Comparison of ENCODE assay signal across 1 cellular context in the genomic region with DNA sequence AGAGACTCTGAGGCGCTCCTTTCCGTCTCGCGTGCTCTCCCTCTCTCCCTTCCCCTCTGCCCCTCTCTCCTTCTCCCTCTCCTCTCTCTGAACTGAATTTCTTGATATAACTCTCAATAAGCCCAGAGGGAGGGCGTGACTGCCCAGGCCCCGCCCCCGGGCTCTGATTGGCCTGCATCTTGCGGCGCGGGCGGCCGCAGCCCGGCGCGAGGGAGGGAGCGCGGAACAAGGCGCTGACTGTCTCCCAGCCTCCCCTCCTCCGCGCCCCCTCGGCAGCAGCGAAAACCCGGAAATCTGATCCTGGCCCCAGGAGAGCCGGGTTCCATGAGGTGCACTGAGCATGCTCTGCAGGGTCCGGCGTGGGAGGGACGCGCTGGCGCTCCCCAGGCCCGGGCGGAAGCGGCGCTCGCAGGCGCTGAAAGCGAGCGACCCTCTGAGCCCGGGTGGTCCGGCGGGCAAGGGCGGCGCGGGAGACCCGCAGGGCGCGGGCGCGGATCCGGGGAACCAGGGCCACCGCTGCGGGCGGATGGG.
TF ChIP-seq lines count a peak whose summit lies in the region.

TSS of gene PCDH9 (minus strand) at position 94 of the 531 bp plus-strand sequence. CDS start 1,896 bp downstream, outside the sequence.

TF ChIP-seq in K562, 482 proteins besides CTCF, POLR2A, EP300 and RAD21 (continued from another document):
- TF ChIP-seq, protein P1, sequence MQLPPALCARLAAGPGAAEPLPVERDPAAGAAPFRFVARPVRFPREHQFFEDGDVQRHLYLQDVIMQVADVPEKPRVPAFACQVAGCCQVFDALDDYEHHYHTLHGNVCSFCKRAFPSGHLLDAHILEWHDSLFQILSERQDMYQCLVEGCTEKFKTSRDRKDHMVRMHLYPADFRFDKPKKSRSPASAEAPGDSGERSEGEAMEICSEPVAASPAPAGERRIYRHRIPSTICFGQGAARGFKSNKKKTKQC (CRISPR knock-in tag; IDR thresholded peaks at IDR 0.05), result no peak
- TF ChIP-seq, protein P2, sequence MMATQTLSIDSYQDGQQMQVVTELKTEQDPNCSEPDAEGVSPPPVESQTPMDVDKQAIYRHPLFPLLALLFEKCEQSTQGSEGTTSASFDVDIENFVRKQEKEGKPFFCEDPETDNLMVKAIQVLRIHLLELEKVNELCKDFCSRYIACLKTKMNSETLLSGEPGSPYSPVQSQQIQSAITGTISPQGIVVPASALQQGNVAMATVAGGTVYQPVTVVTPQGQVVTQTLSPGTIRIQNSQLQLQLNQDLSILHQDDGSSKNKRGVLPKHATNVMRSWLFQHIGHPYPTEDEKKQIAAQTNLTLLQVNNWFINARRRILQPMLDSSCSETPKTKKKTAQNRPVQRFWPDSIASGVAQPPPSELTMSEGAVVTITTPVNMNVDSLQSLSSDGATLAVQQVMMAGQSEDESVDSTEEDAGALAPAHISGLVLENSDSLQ (IDR thresholded peaks at IDR 0.05), result peak; percentile 43
- TF ChIP-seq HIVEP1 (CRISPR knock-in tag; IDR thresholded peaks at IDR 0.05) (no peak), U2AF1 (optimal IDR thresholded peaks at IDR 0.05; ENCODE audit: low read depth, low read length) (no peak), NFE2L1 (tag; IDR thresholded peaks at IDR 0.05; ENCODE audit: borderline replicate concordance, low read depth) (no peak), USF1 (CRISPR knock-in tag; IDR thresholded peaks at IDR 0.05) (no peak), MAZ (CRISPR knock-in tag; conservative IDR thresholded peaks at IDR 0.05 in 1 of 2, IDR thresholded peaks at IDR 0.05 in 1 of 2) (peak; percentile 77 to 93), CAMTA2 (CRISPR knock-in tag; conservative IDR thresholded peaks at IDR 0.05) (no peak), UBTF (IDR thresholded peaks at IDR 0.05; ENCODE audit: borderline replicate concordance in 1 of 2, low read depth in 2 of 2, low read length in 2 of 2) (no peak; a peak in 1 of 4 replicates), CEBPB (tag; IDR thresholded peaks at IDR 0.05) (no peak), NFIX (CRISPR knock-in tag; IDR thresholded peaks at IDR 0.05; ENCODE audit: low read depth) (no peak), GABPB1 (CRISPR knock-in tag; IDR thresholded peaks at IDR 0.05) (no peak), SMARCA4 (IDR thresholded peaks at IDR 0.05) (no peak), HDAC6 (IDR thresholded peaks at IDR 0.05; ENCODE audit: low read depth, low read length) (no peak), SMAD1 (IDR thresholded peaks at IDR 0.05; ENCODE audit: low read depth, low read length, partially characterized antibody) (no peak), SRSF7 (optimal IDR thresholded peaks at IDR 0.05; ENCODE audit: low read depth, low read length) (no peak), SUPT5H (IDR thresholded peaks at IDR 0.05) (0 out of 2 replicates have a peak, but pooled peaks have one; percentile 20), POLR2G (IDR thresholded peaks at IDR 0.05; ENCODE audit: low read depth, low read length) (peak; percentile 87), PML (IDR thresholded peaks at IDR 0.05; ENCODE audit: low read length) (no peak), SMC3 (conservative IDR thresholded peaks at IDR 0.05; ENCODE audit: insufficient read depth, low read depth, low read length) (no peak), PATZ1 (CRISPR knock-in tag; IDR thresholded peaks at IDR 0.05; ENCODE audit: borderline replicate concordance) (no peak)
- TF ChIP-seq, protein P3, sequence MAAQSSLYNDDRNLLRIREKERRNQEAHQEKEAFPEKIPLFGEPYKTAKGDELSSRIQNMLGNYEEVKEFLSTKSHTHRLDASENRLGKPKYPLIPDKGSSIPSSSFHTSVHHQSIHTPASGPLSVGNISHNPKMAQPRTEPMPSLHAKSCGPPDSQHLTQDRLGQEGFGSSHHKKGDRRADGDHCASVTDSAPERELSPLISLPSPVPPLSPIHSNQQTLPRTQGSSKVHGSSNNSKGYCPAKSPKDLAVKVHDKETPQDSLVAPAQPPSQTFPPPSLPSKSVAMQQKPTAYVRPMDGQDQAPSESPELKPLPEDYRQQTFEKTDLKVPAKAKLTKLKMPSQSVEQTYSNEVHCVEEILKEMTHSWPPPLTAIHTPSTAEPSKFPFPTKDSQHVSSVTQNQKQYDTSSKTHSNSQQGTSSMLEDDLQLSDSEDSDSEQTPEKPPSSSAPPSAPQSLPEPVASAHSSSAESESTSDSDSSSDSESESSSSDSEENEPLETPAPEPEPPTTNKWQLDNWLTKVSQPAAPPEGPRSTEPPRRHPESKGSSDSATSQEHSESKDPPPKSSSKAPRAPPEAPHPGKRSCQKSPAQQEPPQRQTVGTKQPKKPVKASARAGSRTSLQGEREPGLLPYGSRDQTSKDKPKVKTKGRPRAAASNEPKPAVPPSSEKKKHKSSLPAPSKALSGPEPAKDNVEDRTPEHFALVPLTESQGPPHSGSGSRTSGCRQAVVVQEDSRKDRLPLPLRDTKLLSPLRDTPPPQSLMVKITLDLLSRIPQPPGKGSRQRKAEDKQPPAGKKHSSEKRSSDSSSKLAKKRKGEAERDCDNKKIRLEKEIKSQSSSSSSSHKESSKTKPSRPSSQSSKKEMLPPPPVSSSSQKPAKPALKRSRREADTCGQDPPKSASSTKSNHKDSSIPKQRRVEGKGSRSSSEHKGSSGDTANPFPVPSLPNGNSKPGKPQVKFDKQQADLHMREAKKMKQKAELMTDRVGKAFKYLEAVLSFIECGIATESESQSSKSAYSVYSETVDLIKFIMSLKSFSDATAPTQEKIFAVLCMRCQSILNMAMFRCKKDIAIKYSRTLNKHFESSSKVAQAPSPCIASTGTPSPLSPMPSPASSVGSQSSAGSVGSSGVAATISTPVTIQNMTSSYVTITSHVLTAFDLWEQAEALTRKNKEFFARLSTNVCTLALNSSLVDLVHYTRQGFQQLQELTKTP (IDR thresholded peaks at IDR 0.05; ENCODE audit: low read depth in 1 of 2, partially characterized antibody in 2 of 2), result no peak
